Comparison of ENCODE assay signal across 17 cellular contexts in the genomic region with DNA sequence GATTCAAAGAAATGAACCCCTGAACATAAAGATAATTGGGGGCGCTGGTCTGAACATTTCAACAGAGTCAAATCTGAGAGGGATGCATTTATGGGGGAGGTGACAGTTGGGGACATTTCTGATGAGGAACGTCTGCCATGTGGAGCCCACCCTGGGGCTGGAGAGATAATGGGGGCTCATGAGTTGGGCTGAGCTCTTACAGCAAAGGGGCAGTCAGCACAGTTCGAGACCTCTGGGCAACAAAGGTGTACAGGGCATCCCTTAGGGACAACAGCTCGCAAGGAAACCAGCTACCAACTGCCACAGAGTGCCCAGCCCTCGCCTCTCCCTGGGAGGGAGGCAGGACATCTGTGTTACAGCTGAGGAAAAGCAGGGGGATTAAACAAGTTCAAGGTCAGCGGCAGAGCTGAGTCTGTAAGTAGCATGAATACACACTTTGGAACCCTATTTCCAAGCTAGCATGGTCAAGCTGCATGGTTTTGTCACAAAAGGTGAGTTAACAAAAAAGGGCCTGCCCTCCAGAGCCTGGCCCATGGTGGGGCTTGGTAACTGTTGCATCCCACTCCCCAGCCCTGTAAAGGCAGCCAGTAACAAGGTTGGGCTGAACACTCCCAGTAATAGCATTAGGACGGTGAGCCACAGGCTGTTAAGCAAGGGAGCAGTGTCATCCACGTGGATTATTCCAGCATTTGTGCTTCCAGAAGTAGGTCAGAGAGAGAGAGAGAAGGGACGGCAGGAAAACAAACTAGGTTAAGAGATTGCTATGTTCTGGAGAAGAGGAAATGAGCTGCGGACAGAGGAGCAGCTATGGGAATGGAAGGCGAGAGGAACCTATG. TPM values are rescaled to one million over a fixed set of nuclear protein-coding genes. Genes with fewer than 3 reads are reported as not detected.
A peak's percentile ranks its signal among the peaks of the same experiment; 100 is the strongest.
DNase-seq lines count a peak whose midpoint lies in the region; TF ChIP-seq lines count a peak whose summit lies in the region.
"Had no signal": no experiment of that assay in that cellular context is flagged by ENCODE, and none has a peak within 500 bp of the region (broad histone marks: within the 10 kb centered on the region; RNA-seq: fewer than 3 reads in every experiment).

No MANE protein-coding gene starts in this region.

- H3K4ac ChIP-seq in mesenchymal stem cell (ENCODE audit: low read depth in 1 of 2, low read length in 2 of 2) = no peak overlapping the region

- H3K9ac ChIP-seq in mesenchymal stem cell (ENCODE audit: low read length) = no peak overlapping the region
- H3K9ac ChIP-seq: GM23248 had no signal

- peak overlapping the region in 1 of 4 donors; percentile 43 for H3K27ac ChIP-seq in esophagus muscularis mucosa (replicated peaks in 1 of 4)
- no peak overlapping the region for H3K27ac ChIP-seq in mesenchymal stem cell (ENCODE audit: low read length, poor library complexity, severe bottlenecking)
- peak overlapping the region; percentile 61 to 88 for H3K27ac ChIP-seq in testis
- H3K27ac ChIP-seq: GM23248, VCaP had no signal

- no peaks in the 10 kb centered on the region for H3K4me1 ChIP-seq in esophagus muscularis mucosa
- H3K4me1 ChIP-seq in mesenchymal stem cell (ENCODE audit: control insufficient read depth, insufficient read depth, low read depth, low read length) = peaks cover 2% of the 10 kb centered on the region
- H3K4me1 ChIP-seq in testis = peaks cover 42% of the 10 kb centered on the region

- no peak overlapping the region for H4K91ac ChIP-seq in mesenchymal stem cell (ENCODE audit: low read length)

- H2AK5ac ChIP-seq in mesenchymal stem cell (ENCODE audit: low read length, severe bottlenecking) = no peak overlapping the region

- H3K4me3 ChIP-seq in esophagus muscularis mucosa = no peak overlapping the region
- no peak overlapping the region for H3K4me3 ChIP-seq in mesenchymal stem cell (ENCODE audit: insufficient read depth in 1 of 2, low read depth in 1 of 2, low read length in 2 of 2)
- H3K4me3 ChIP-seq in testis = no peak overlapping the region
- H3K4me3 ChIP-seq: GM23248 had no signal

- no peak overlapping the region for H3K14ac ChIP-seq in mesenchymal stem cell (ENCODE audit: low read length in 2 of 2)

- TF ChIP-seq EP300 in esophagus muscularis mucosa (IDR thresholded peaks at IDR 0.05) = no peak

- H3K27me3 ChIP-seq in esophagus muscularis mucosa (no peaks in the 10 kb centered on the region), mesenchymal stem cell (ENCODE audit: control insufficient read depth in 1 of 2, insufficient read depth in 1 of 2, low read length in 2 of 2) (no peaks in the 10 kb centered on the region), testis (no peaks in the 10 kb centered on the region)

- no peaks in the 10 kb centered on the region for H3K9me3 ChIP-seq in esophagus muscularis mucosa
- no peaks in the 10 kb centered on the region for H3K9me3 ChIP-seq in mesenchymal stem cell (ENCODE audit: control insufficient read depth, low read length)
- no peaks in the 10 kb centered on the region for H3K9me3 ChIP-seq in testis

- H2BK120ac ChIP-seq in mesenchymal stem cell (ENCODE audit: low read depth, low read length) = no peak overlapping the region

- H3K79me1 ChIP-seq in mesenchymal stem cell (replicated peaks; ENCODE audit: low read length, poor library complexity, severe bottlenecking) = no peaks in the 10 kb centered on the region

- H2BK5ac ChIP-seq in mesenchymal stem cell (ENCODE audit: low read depth, low read length, poor library complexity, severe bottlenecking) = no peak overlapping the region

- no peak overlapping the region for H3K4me2 ChIP-seq in mesenchymal stem cell (ENCODE audit: low read length, poor library complexity, severe bottlenecking)

- no peak overlapping the region for H2BK12ac ChIP-seq in mesenchymal stem cell (ENCODE audit: low read length in 2 of 2)

- 81% methylated on average over 8 of the region's 11 CpGs for WGBS in esophagus muscularis mucosa
- WGBS in mesenchymal stem cell = 87% methylated on average over 11 of the region's 11 CpGs
- 28 to 48% methylated on average over 9 to 11 of the region's 11 CpGs for WGBS in testis, 2 donors

- H3K36me3 ChIP-seq in esophagus muscularis mucosa (no peaks in the 10 kb centered on the region), mesenchymal stem cell (ENCODE audit: control insufficient read depth in 1 of 2, insufficient read depth in 2 of 2, low read depth in 1 of 2, low read length in 2 of 2) (no peaks in the 10 kb centered on the region), testis (ENCODE audit: low read depth, missing control alignments) (no peaks in the 10 kb centered on the region)

- no peak overlapping the region for H4K8ac ChIP-seq in mesenchymal stem cell (ENCODE audit: low read length)

- TF ChIP-seq CTCF in esophagus muscularis mucosa (IDR thresholded peaks at IDR 0.05) (no peak), testis (IDR thresholded peaks at IDR 0.05) (no peak)

- no peak overlapping the region for H3K23ac ChIP-seq in mesenchymal stem cell (ENCODE audit: low read length in 2 of 2)

- no peak overlapping the region for H3K18ac ChIP-seq in mesenchymal stem cell (ENCODE audit: low read depth in 1 of 2, low read length in 2 of 2)

- peak overlapping the region; percentile 70 for H2BK15ac ChIP-seq in mesenchymal stem cell (ENCODE audit: low read depth, poor library complexity, severe bottlenecking)

- intact Hi-C loops in esophagus muscularis mucosa (cut with DNase I) = no loop called here
- intact Hi-C loops in testis (cut with DNase I; ENCODE audit: low total_unique reads) = no loop called here

- TF ChIP-seq POLR2A in esophagus muscularis mucosa (IDR thresholded peaks at IDR 0.05; ENCODE audit: low read depth) (no peak), testis (IDR thresholded peaks at IDR 0.05) (no peak)

- H2AFZ ChIP-seq in mesenchymal stem cell (ENCODE audit: low read depth, low read length) = no peak overlapping the region
- H2AFZ ChIP-seq: GM23248 had no signal

- DNase-seq in NCI-H82 treated with DMSO at 0.1 percent for 48 hours (lab: John Stamatoyannopoulos, UW; ENCODE audit: unreplicated experiment) = peak; percentile 93
- DNase-seq in esophagus muscularis mucosa (ENCODE audit: extremely low spot score) = peak; percentile 60
- no peak for DNase-seq in mesenchymal stem cell
- peak; percentile 69 for DNase-seq in testis
- no peak for DNase-seq in NOMO-1 (lab: John Stamatoyannopoulos, UW; ENCODE audit: unreplicated experiment in 2 of 2)
- no peak for DNase-seq in SKM-1 treated with dmso at 0.1 percent for 144 hours (lab: John Stamatoyannopoulos, UW; ENCODE audit: unreplicated experiment)
- DNase-seq in activated gamma-delta T cell (lab: John Stamatoyannopoulos, UW) = no peak
- DNase-seq: activated CD4-positive, alpha-beta memory T cell treated with anti-CD3 and anti-CD28 coated beads for 36 hours; activated naive CD4-positive, alpha-beta T cell treated with Interleukin-2 at 50 U/mL for 16 hours; activated T-cell treated with anti-CD3 and anti-CD28 coated beads for 4 hours; GM23248; NCI-H526; OCI-M1; stimulated activated CD4-positive, alpha-beta T cell treated with anti-CD3 and anti-CD28 coated beads, Interleukin-1b, Interleukin-23, amount 100 ng/mL, for 48 hours; stimulated activated naive CD8-positive, alpha-beta T cell treated with anti-CD3 and anti-CD28 coated beads, Interleukin-15, Interleukin-2, amounts not matched to agents 100 U/mL and 50 U/mL, for 24 hours; trophoblast cell had no signal

RNA-seq across cellular contexts. Expression of gene GNB5, which starts 4.3 kb away (rescaled TPM):
- 10 to 100 TPM; 26.7 to 50.1 (median 36.2) TPM for total RNA-seq in esophagus muscularis mucosa
- polyA plus RNA-seq in mesenchymal stem cell (2013, experiment 1 of 2) = 15.8 TPM
- polyA plus RNA-seq in mesenchymal stem cell (2013, experiment 2 of 2) = 15.7 TPM
- 10 to 100 TPM; 65.4 to 82.3 TPM for total RNA-seq in testis
- 37.1 TPM for polyA plus RNA-seq in testis (ENCODE audit: insufficient read depth, low read depth, low replicate concordance)

Comparison
In these comparisons a context has a peak if more than half of its experiments do, and no peak if none do; other contexts are left out.
1. DNase-seq: peak in NCI-H82 treated with DMSO at 0.1 percent for 48 hours (single experiment), esophagus muscularis mucosa (single experiment) and testis (single experiment); none in mesenchymal stem cell (single experiment), NOMO-1 (0 of 2), SKM-1 treated with dmso at 0.1 percent for 144 hours (single experiment) and activated gamma-delta T cell (single experiment).